12 cellular contexts compared by ENCODE assay signal in the genomic region with DNA sequence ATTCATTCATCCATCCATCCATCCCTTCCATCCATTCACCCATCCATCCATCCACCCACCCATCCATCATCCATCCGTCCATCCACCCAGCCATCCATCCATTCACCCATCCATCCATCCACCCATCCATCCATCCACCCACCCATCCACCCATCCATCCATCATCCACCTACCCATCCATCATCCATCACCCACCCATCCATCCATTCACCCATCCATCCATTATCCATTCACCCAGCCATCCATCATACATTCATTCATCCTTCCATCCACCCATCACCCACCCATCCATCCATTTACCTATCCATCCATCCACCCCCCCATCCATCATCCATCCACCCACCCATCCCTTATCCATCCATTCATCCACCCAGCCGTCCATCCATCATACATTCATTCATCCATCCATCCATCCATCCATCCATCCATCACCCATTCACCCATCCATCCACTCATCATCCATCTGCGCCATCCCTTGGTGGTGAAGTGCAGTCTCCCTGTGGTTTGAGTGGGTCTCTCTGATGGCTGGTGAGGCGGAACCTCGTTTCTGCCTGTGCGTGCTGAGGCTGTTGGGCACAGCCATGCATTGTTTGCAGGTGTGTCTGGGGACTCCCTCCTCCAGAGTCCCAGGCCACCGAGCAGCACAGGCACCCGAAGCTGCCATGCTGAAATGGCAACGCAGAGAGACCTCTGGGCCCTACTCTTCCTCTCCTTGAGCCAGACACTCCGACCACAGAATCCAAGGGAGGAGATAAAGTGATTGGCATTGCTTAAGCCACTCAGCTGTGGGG. TPM values are rescaled to one million over a fixed set of nuclear protein-coding genes. Genes with fewer than 3 reads are reported as not detected.
DNase-seq lines count a peak whose midpoint lies in the region; ATAC-seq and TF ChIP-seq lines count a peak whose summit lies in the region.
"Had no signal": no experiment of that assay in that cellular context is flagged by ENCODE, and none has a peak within 500 bp of the region (broad histone marks: within the 10 kb centered on the region; RNA-seq: fewer than 3 reads in every experiment).

No MANE protein-coding gene starts in this region.

- intact Hi-C loops in natural killer cell (cut with micrococcal nuclease), result no loop called here

- H3K9me3 Mint-ChIP-seq in natural killer cell treated with Interleukin-12 subunit alpha and Interleukin-12 subunit beta and Interleukin-15 and Interleukin-18, amount 100 ng/mL, for 72 hours, result peaks cover 4% of the 10 kb centered on the region
- H3K9me3 Mint-ChIP-seq in natural killer cell (peaks cover 3 to 9% of the 10 kb centered on the region in 2 donors), WTC11 (peaks cover 15% of the 10 kb centered on the region)
- H3K9me3 Mint-ChIP-seq in stimulated activated naive B cell treated with anti-CD40 and anti-IgM and Interleukin-4, amounts not matched to agents 10 μg/mL and 1 μg/mL and 100 μg/mL, for 72 hours, result peaks cover 10 to 12% of the 10 kb centered on the region in 2 donors
- H3K9me3 Mint-ChIP-seq: CD4-positive, CD25-positive, alpha-beta regulatory T cell had no signal

- no peak overlapping the region for H3K27ac Mint-ChIP-seq in natural killer cell treated with Interleukin-12 subunit alpha and Interleukin-12 subunit beta and Interleukin-15 and Interleukin-18, amount 100 ng/mL, for 72 hours
- H3K27ac Mint-ChIP-seq in natural killer cell (no peak overlapping the region), WTC11 (no peak overlapping the region)
- peak overlapping the region; percentile 65 for H3K27ac Mint-ChIP-seq in stimulated activated naive B cell treated with anti-CD40 and anti-IgM and Interleukin-4, amounts not matched to agents 10 μg/mL and 1 μg/mL and 100 μg/mL, for 72 hours
- H3K27ac Mint-ChIP-seq: CD4-positive, CD25-positive, alpha-beta regulatory T cell had no signal

- no peaks in the 10 kb centered on the region for H3K36me3 Mint-ChIP-seq in natural killer cell treated with Interleukin-12 subunit alpha and Interleukin-12 subunit beta and Interleukin-15 and Interleukin-18, amount 100 ng/mL, for 72 hours
- H3K36me3 Mint-ChIP-seq in natural killer cell, result no peaks in the 10 kb centered on the region
- no peaks in the 10 kb centered on the region for H3K36me3 Mint-ChIP-seq in WTC11
- peaks cover 6 to 18% of the 10 kb centered on the region in 2 donors for H3K36me3 Mint-ChIP-seq in stimulated activated naive B cell treated with anti-CD40 and anti-IgM and Interleukin-4, amounts not matched to agents 10 μg/mL and 1 μg/mL and 100 μg/mL, for 72 hours
- H3K36me3 Mint-ChIP-seq: CD4-positive, CD25-positive, alpha-beta regulatory T cell had no signal

- peaks cover 0 to 6% of the 10 kb centered on the region in 2 donors for H3K27me3 Mint-ChIP-seq in natural killer cell treated with Interleukin-12 subunit alpha and Interleukin-12 subunit beta and Interleukin-15 and Interleukin-18, amount 100 ng/mL, for 72 hours
- peaks cover 0 to 3% of the 10 kb centered on the region in 2 donors for H3K27me3 Mint-ChIP-seq in natural killer cell (ENCODE audit: low read depth in 2 of 2)
- H3K27me3 Mint-ChIP-seq in WTC11 (ENCODE audit: low read depth), result peaks cover 17% of the 10 kb centered on the region
- H3K27me3 Mint-ChIP-seq in stimulated activated naive B cell treated with anti-CD40 and anti-IgM and Interleukin-4, amounts not matched to agents 10 μg/mL and 1 μg/mL and 100 μg/mL, for 72 hours, result peaks cover 25 to 56% of the 10 kb centered on the region in 2 donors
- H3K27me3 Mint-ChIP-seq: CD4-positive, CD25-positive, alpha-beta regulatory T cell had no signal

- POLR2A ChIA-PET in WTC11 (lab: Charles Lee), result no interaction called here

- ATAC-seq in natural killer cell treated with Interleukin-12 subunit alpha and Interleukin-12 subunit beta and Interleukin-15 and Interleukin-18, amount 100 ng/mL, for 72 hours, result no peak
- ATAC-seq in natural killer cell, result no peak
- ATAC-seq in WTC11, result no peak
- no peak for ATAC-seq in stimulated activated naive B cell treated with anti-CD40 and anti-IgM and Interleukin-4, amounts not matched to agents 10 μg/mL and 1 μg/mL and 100 μg/mL, for 72 hours (replicated peaks)
- no peak for ATAC-seq in GM18498 (IDR thresholded peaks at IDR 0.05; ENCODE audit: unreplicated experiment)
- ATAC-seq in GM19463 (IDR thresholded peaks at IDR 0.05; ENCODE audit: unreplicated experiment), result no peak

- DNase-seq in natural killer cell treated with Interleukin-12 subunit alpha and Interleukin-12 subunit beta and Interleukin-15 and Interleukin-18, amount 100 ng/mL, for 72 hours (ENCODE audit: low spot score), result peak; percentile 26
- DNase-seq in natural killer cell, result no peak
- peak; percentile 5 for DNase-seq in WTC11 (ENCODE audit: low spot score)
- no peak for DNase-seq in stimulated activated naive B cell treated with anti-CD40 and anti-IgM and Interleukin-4, amounts not matched to agents 10 μg/mL and 1 μg/mL and 100 μg/mL, for 72 hours
- DNase-seq in activated CD4-positive, alpha-beta T cell treated with anti-CD3 and anti-CD28 coated beads, Interleukin-2, amount 50 U/mL, for 4 hours, result no peak
- DNase-seq: DMS53, HCEC 1CT, IMR-90, KG1 had no signal

- no peak overlapping the region for H3K4me3 Mint-ChIP-seq in natural killer cell treated with Interleukin-12 subunit alpha and Interleukin-12 subunit beta and Interleukin-15 and Interleukin-18, amount 100 ng/mL, for 72 hours
- H3K4me3 Mint-ChIP-seq in natural killer cell, result no peak overlapping the region
- no peak overlapping the region for H3K4me3 Mint-ChIP-seq in WTC11
- H3K4me3 Mint-ChIP-seq in stimulated activated naive B cell treated with anti-CD40 and anti-IgM and Interleukin-4, amounts not matched to agents 10 μg/mL and 1 μg/mL and 100 μg/mL, for 72 hours, result no peak overlapping the region
- H3K4me3 Mint-ChIP-seq: CD4-positive, CD25-positive, alpha-beta regulatory T cell had no signal

- TF ChIP-seq CTCF in natural killer cell (IDR thresholded peaks at IDR 0.05), result no peak
- TF ChIP-seq CTCF in WTC11 (IDR thresholded peaks at IDR 0.05), result no peak

- peaks cover 7 to 16% of the 10 kb centered on the region in 2 donors for H3K4me1 Mint-ChIP-seq in natural killer cell treated with Interleukin-12 subunit alpha and Interleukin-12 subunit beta and Interleukin-15 and Interleukin-18, amount 100 ng/mL, for 72 hours (ENCODE audit: low read depth in 2 of 2)
- H3K4me1 Mint-ChIP-seq in natural killer cell (peaks cover 0 to 10% of the 10 kb centered on the region in 2 donors), WTC11 (no peaks in the 10 kb centered on the region)
- peaks cover 5 to 11% of the 10 kb centered on the region in 2 donors for H3K4me1 Mint-ChIP-seq in stimulated activated naive B cell treated with anti-CD40 and anti-IgM and Interleukin-4, amounts not matched to agents 10 μg/mL and 1 μg/mL and 100 μg/mL, for 72 hours

- CTCF ChIA-PET in WTC11 (lab: Charles Lee), result interaction anchor here (1.4 to 1.8 kb wide), 3 partner anchors 13 to 247 kb away, joined by 3 to 7 read pairs (median 5); no protein-coding TSS in a partner anchor

TF ChIP-seq in WTC11, 78 proteins besides CTCF, POLR2A, EP300 and RAD21 (continues in another document):
- TF ChIP-seq NFATC4 (CRISPR knock-in tag; IDR thresholded peaks at IDR 0.05) (no peak), NFYB (CRISPR knock-in tag; conservative IDR thresholded peaks at IDR 0.05; ENCODE audit: low read depth) (no peak), CDX4 (CRISPR knock-in tag; IDR thresholded peaks at IDR 0.05; ENCODE audit: borderline replicate concordance) (no peak), ZNF138 (CRISPR knock-in tag; conservative IDR thresholded peaks at IDR 0.05) (no peak), GABPB1 (CRISPR knock-in tag; IDR thresholded peaks at IDR 0.05) (no peak)
- TF ChIP-seq, protein P1, sequence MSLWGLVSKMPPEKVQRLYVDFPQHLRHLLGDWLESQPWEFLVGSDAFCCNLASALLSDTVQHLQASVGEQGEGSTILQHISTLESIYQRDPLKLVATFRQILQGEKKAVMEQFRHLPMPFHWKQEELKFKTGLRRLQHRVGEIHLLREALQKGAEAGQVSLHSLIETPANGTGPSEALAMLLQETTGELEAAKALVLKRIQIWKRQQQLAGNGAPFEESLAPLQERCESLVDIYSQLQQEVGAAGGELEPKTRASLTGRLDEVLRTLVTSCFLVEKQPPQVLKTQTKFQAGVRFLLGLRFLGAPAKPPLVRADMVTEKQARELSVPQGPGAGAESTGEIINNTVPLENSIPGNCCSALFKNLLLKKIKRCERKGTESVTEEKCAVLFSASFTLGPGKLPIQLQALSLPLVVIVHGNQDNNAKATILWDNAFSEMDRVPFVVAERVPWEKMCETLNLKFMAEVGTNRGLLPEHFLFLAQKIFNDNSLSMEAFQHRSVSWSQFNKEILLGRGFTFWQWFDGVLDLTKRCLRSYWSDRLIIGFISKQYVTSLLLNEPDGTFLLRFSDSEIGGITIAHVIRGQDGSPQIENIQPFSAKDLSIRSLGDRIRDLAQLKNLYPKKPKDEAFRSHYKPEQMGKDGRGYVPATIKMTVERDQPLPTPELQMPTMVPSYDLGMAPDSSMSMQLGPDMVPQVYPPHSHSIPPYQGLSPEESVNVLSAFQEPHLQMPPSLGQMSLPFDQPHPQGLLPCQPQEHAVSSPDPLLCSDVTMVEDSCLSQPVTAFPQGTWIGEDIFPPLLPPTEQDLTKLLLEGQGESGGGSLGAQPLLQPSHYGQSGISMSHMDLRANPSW (CRISPR knock-in tag; conservative IDR thresholded peaks at IDR 0.05; ENCODE audit: low read depth), result no peak

RNA-seq across cellular contexts. Expression of gene NOC4L, which starts 22.7 kb away (rescaled TPM):
- 10 to 100 TPM; 28.0 to 48.2 TPM for total RNA-seq in natural killer cell treated with Interleukin-12 subunit alpha and Interleukin-12 subunit beta and Interleukin-15 and Interleukin-18, amount 100 ng/mL, for 72 hours
- total RNA-seq in natural killer cell, result 10 to 100 TPM; 21.0 to 30.2 (median 21.7) TPM
- total RNA-seq in WTC11 (2021), result 38.0 to 41.4 TPM (median 39.6 TPM) in 3 replicates

RNA-seq across cellular contexts. Expression of gene DDX51, which starts 22.9 kb away (rescaled TPM):
- 10 to 100 TPM; 29.5 to 83.7 TPM for total RNA-seq in natural killer cell treated with Interleukin-12 subunit alpha and Interleukin-12 subunit beta and Interleukin-15 and Interleukin-18, amount 100 ng/mL, for 72 hours
- 10 to 100 TPM; 39.5 to 55.9 (median 54.2) TPM for total RNA-seq in natural killer cell
- total RNA-seq in WTC11 (2021), result 32.7 to 34.2 TPM (median 33.3 TPM) in 3 replicates

Comparison
In these comparisons a context has a peak if more than half of its experiments do, and no peak if none do; other contexts are left out.
1. DNase-seq: peak in natural killer cell treated with Interleukin-12 subunit alpha and Interleukin-12 subunit beta and Interleukin-15 and Interleukin-18, amount 100 ng/mL, for 72 hours (single experiment) and WTC11 (single experiment); none in natural killer cell (single experiment), stimulated activated naive B cell treated with anti-CD40 and anti-IgM and Interleukin-4, amounts not matched to agents 10 μg/mL and 1 μg/mL and 100 μg/mL, for 72 hours (single experiment) and activated CD4-positive, alpha-beta T cell treated with anti-CD3 and anti-CD28 coated beads, Interleukin-2, amount 50 U/mL, for 4 hours (0 of 2).